Comparison of ENCODE assay signal across 13 cellular contexts in genomic region chr4:123786955-123787354, GRCh38.
DNase-seq lines count a peak whose midpoint lies in the region; ATAC-seq, FAIRE-seq and TF ChIP-seq lines count a peak whose summit lies in the region.
"Had no signal": no experiment of that assay in that cellular context is flagged by ENCODE, and none has a peak within 500 bp of the region (broad histone marks: within the 10 kb centered on the region; RNA-seq: fewer than 3 reads in every experiment).

No MANE protein-coding gene starts in this region.

- no peaks in the 10 kb centered on the region for H3K27me3 ChIP-seq in MG63
- no peaks in the 10 kb centered on the region for H3K27me3 ChIP-seq in esophagus muscularis mucosa
- H3K27me3 ChIP-seq in testis = no peaks in the 10 kb centered on the region

- H3K27ac ChIP-seq in esophagus muscularis mucosa (replicated peaks in 1 of 4) (peak overlapping the region; percentile 74 to 83 (median 78)), testis (peak overlapping the region in 1 of 2 donors; percentile 49), kidney (ENCODE audit: low read depth in 2 of 2, low read length in 2 of 2) (no peak overlapping the region)
- H3K27ac ChIP-seq: KMS-11 had no signal

- H3K4me3 Mint-ChIP-seq in T-cell = no peak overlapping the region
- H3K4me3 Mint-ChIP-seq: activated CD8-positive, alpha-beta memory T cell treated with anti-CD3 and anti-CD28 coated beads, Interleukin-2, amount 10 ng/mL, durations not matched to agents 7 days and 5 days; naive B cell had no signal

- DNase-seq in MG63 (peak; percentile 77), esophagus muscularis mucosa (ENCODE audit: extremely low spot score) (no peak), mucosa of descending colon (peak in 2 of 3 donors; percentile 21 to 23), testis (peak; percentile 24), GM13976 (ENCODE audit: low spot score) (no peak), T-cell (no peak), kidney (no peak), D721Med (ENCODE audit: insufficient read length, low spot score) (no peak)
- DNase-seq: activated CD8-positive, alpha-beta memory T cell treated with anti-CD3 and anti-CD28 coated beads, Interleukin-2, amount 10 ng/mL, durations not matched to agents 7 days and 5 days; anterior cingulate cortex; naive B cell; NK-92 treated with Interleukin-12 subunit alpha and Interleukin-12 subunit beta, amount 100 ng/mL, for 24 hours had no signal

- WGBS in esophagus muscularis mucosa = 49% methylated on average over 3 of the region's 3 CpGs
- WGBS in testis, 2 donors = 60 to 65% methylated on average over 3 of the region's 3 CpGs

- H3K36me3 ChIP-seq in MG63 (no peaks in the 10 kb centered on the region), esophagus muscularis mucosa (no peaks in the 10 kb centered on the region), mucosa of descending colon (ENCODE audit: low read depth) (no peaks in the 10 kb centered on the region), testis (ENCODE audit: low read depth, missing control alignments) (no peaks in the 10 kb centered on the region), kidney (ENCODE audit: control insufficient read depth in 1 of 2, insufficient read depth in 2 of 2, low read length in 2 of 2) (no peaks in the 10 kb centered on the region)

- H3K4me3 ChIP-seq in MG63 = no peak overlapping the region
- peak overlapping the region in 1 of 4 donors; percentile 9 for H3K4me3 ChIP-seq in esophagus muscularis mucosa
- H3K4me3 ChIP-seq in mucosa of descending colon = no peak overlapping the region
- no peak overlapping the region for H3K4me3 ChIP-seq in testis
- no peak overlapping the region for H3K4me3 ChIP-seq in kidney (ENCODE audit: low read length in 2 of 2)

- H3K9me3 Mint-ChIP-seq in T-cell = no peaks in the 10 kb centered on the region
- H3K9me3 Mint-ChIP-seq: naive B cell had no signal

- no peak for TF ChIP-seq EP300 in esophagus muscularis mucosa (IDR thresholded peaks at IDR 0.05)

- H3K4me1 ChIP-seq in esophagus muscularis mucosa = peaks cover 15 to 70% (median 62%) of the 10 kb centered on the region in 4 donors
- H3K4me1 ChIP-seq in mucosa of descending colon (ENCODE audit: low read depth) = no peaks in the 10 kb centered on the region
- no peaks in the 10 kb centered on the region for H3K4me1 ChIP-seq in testis
- no peaks in the 10 kb centered on the region for H3K4me1 ChIP-seq in kidney (ENCODE audit: control insufficient read depth in 1 of 2, insufficient read depth in 1 of 2, low read depth in 1 of 2, low read length in 2 of 2)

- in situ Hi-C loops in GM13976 (cut with MboI; ENCODE audit: low sequenced_read_pairs, unreplicated experiment) = no loop called here

- H3K4me1 Mint-ChIP-seq in T-cell = no peaks in the 10 kb centered on the region
- H3K4me1 Mint-ChIP-seq: activated CD8-positive, alpha-beta memory T cell treated with anti-CD3 and anti-CD28 coated beads, Interleukin-2, amount 10 ng/mL, durations not matched to agents 7 days and 5 days; naive B cell had no signal

- TF ChIP-seq POLR2A in esophagus muscularis mucosa (IDR thresholded peaks at IDR 0.05; ENCODE audit: low read depth) (no peak), testis (IDR thresholded peaks at IDR 0.05) (no peak)

- TF ChIP-seq CTCF in esophagus muscularis mucosa (IDR thresholded peaks at IDR 0.05) (no peak), mucosa of descending colon (IDR thresholded peaks at IDR 0.05) (no peak), testis (IDR thresholded peaks at IDR 0.05) (no peak), GM13976 (IDR thresholded peaks at IDR 0.05; ENCODE audit: borderline replicate concordance, control extremely low read depth, extremely low read depth, insufficient read depth, missing control alignments) (no peak), kidney (IDR thresholded peaks at IDR 0.05; ENCODE audit: borderline replicate concordance, extremely low read depth, insufficient read depth) (no peak), D721Med (IDR thresholded peaks at IDR 0.05; ENCODE audit: insufficient read depth, missing control alignments) (no peak)

- no peaks in the 10 kb centered on the region for H3K9me3 ChIP-seq in MG63
- H3K9me3 ChIP-seq in esophagus muscularis mucosa = no peaks in the 10 kb centered on the region
- H3K9me3 ChIP-seq in mucosa of descending colon = no peaks in the 10 kb centered on the region
- no peaks in the 10 kb centered on the region for H3K9me3 ChIP-seq in testis
- no peaks in the 10 kb centered on the region for H3K9me3 ChIP-seq in kidney (ENCODE audit: control insufficient read depth in 1 of 2, low read length in 2 of 2)

- intact Hi-C loops in esophagus muscularis mucosa (cut with DNase I) = loop anchor here (5.0 to 10.0 kb wide), 2 partner anchors 45 to 238 kb away; no protein-coding TSS in a partner anchor
- intact Hi-C loops in mucosa of descending colon (cut with DNase I, micrococcal nuclease) = no loop called here
- intact Hi-C loops in testis (cut with DNase I; ENCODE audit: low total_unique reads) = no loop called here
- intact Hi-C loops in kidney (cut with DNase I) = no loop called here

- no peak overlapping the region for H3K27ac Mint-ChIP-seq in T-cell
- H3K27ac Mint-ChIP-seq: activated CD8-positive, alpha-beta memory T cell treated with anti-CD3 and anti-CD28 coated beads, Interleukin-2, amount 10 ng/mL, durations not matched to agents 7 days and 5 days; naive B cell had no signal

- no peak overlapping the region for H3K9ac ChIP-seq in kidney (ENCODE audit: low read length in 2 of 2)
- H3K9ac ChIP-seq: KMS-11 had no signal

- peak; percentile 37 for ATAC-seq in mucosa of descending colon
- ATAC-seq in T-cell (replicated peaks in 1 of 4) = no peak
- ATAC-seq: activated CD8-positive, alpha-beta memory T cell treated with anti-CD3 and anti-CD28 coated beads, Interleukin-2, amount 10 ng/mL, durations not matched to agents 7 days and 5 days had no signal

- CTCF ChIA-PET in T-cell (lab: Charles Lee) = interaction anchor here in 1 of 2 donors (0.6 kb wide), 1 partner anchor 156 kb away, joined by 3 read pairs; no protein-coding TSS in a partner anchor

- no peak for FAIRE-seq in kidney (lab: Jason Lieb, UNC)
- FAIRE-seq in D721Med (lab: Jason Lieb, UNC) = no peak

- H3K27me3 Mint-ChIP-seq in T-cell = no peaks in the 10 kb centered on the region
- H3K27me3 Mint-ChIP-seq: naive B cell had no signal

- POLR2A ChIA-PET in T-cell (lab: Charles Lee) = interaction anchor here in 1 of 2 donors (0.6 kb wide), 1 partner anchor 10 kb away, joined by 3 read pairs; no protein-coding TSS in a partner anchor

- no peaks in the 10 kb centered on the region for H3K36me3 Mint-ChIP-seq in T-cell
- H3K36me3 Mint-ChIP-seq: activated CD8-positive, alpha-beta memory T cell treated with anti-CD3 and anti-CD28 coated beads, Interleukin-2, amount 10 ng/mL, durations not matched to agents 7 days and 5 days; naive B cell had no signal

Comparison
In these comparisons a context has a peak if more than half of its experiments do, and no peak if none do; other contexts are left out.
1. DNase-seq: peak in MG63 (single experiment), mucosa of descending colon (2 of 3) and testis (single experiment); none in esophagus muscularis mucosa (single experiment), GM13976 (single experiment), T-cell (0 of 34), kidney (single experiment) and D721Med (single experiment).
2. H3K27ac ChIP-seq: peak in esophagus muscularis mucosa (4 of 4); none in kidney (0 of 2).